ENCODE assay signal across 8 cellular contexts in the genomic region with DNA sequence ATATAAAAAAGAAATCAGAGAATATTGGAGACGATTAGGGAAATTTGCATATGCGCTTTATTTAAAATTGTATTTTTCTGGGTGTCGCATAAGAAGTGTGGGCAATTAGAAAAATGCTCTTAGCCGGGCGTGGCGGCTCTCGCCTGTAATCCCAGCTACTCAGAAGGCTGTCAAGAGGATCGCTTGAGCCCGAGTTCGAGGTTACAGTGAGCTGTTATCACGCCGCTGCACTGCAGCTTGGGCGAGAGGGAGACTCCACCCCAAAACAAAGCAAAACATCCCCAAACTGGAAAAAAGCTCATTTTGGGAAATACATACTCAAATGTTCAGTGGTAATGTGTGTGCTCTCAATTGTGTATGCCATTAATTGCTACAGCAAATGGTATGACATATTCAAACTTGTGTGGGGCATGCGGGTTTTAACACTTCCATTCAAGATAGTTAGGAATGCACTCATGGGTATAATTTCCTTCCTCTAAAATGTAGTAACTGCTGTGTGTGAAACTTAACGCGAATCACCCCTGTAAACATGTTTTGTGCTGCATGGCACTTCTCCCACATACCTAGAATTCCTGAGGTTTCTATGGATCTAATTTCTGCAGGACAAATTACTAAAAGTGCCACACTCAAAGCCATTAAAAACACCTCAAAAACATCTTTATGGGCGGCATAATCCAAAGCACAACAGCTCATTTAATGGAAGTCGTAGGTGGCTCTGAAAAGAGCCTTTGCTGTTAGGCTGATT. TPM values are rescaled to one million over a fixed set of nuclear protein-coding genes. Genes with fewer than 3 reads are reported as not detected.
A peak's percentile ranks its signal among the peaks of the same experiment; 100 is the strongest.
DNase-seq lines count a peak whose midpoint lies in the region; ATAC-seq, FAIRE-seq and TF ChIP-seq lines count a peak whose summit lies in the region.

No MANE protein-coding gene starts in this region.

- H3K9me3 Mint-ChIP-seq in CD4-positive, CD25-positive, alpha-beta regulatory T cell = no peaks in the 10 kb centered on the region
- H3K9me3 Mint-ChIP-seq in HFFc6 = no peaks in the 10 kb centered on the region
- no peaks in the 10 kb centered on the region for H3K9me3 Mint-ChIP-seq in T-helper 1 cell treated with Interleukin-12 subunit alpha and Interleukin-12 subunit beta and Interleukin-4 antibody, amounts not matched to agents 30 μg/mL and 1 μg/mL, for 36 hours

- H3K23me2 ChIP-seq in H1 (ENCODE audit: low read depth, low read length) = peaks cover 10% of the 10 kb centered on the region

- peaks cover 16 to 46% (median 30%) of the 10 kb centered on the region in 4 donors for H3K4me1 Mint-ChIP-seq in CD4-positive, CD25-positive, alpha-beta regulatory T cell
- peaks cover 68% of the 10 kb centered on the region for H3K4me1 Mint-ChIP-seq in HFFc6 (ENCODE audit: low read depth)
- H3K4me1 Mint-ChIP-seq in T-helper 1 cell treated with Interleukin-12 subunit alpha and Interleukin-12 subunit beta and Interleukin-4 antibody, amounts not matched to agents 30 μg/mL and 1 μg/mL, for 36 hours (ENCODE audit: low read depth) = peaks cover 67% of the 10 kb centered on the region

- no peak overlapping the region for H3K23ac ChIP-seq in H1 (ENCODE audit: insufficient read length)

- no peak for TF ChIP-seq CTCF in HFFc6 (IDR thresholded peaks at IDR 0.05)
- TF ChIP-seq CTCF in H1 (IDR thresholded peaks at IDR 0.05; ENCODE audit: control extremely low read depth in 1 of 3, insufficient read depth in 1 of 3, low read depth in 1 of 3, low read length in 3 of 3) = no peak

- H2BK120ac ChIP-seq in H1 (replicated peaks; ENCODE audit: low read depth, low read length) = peak overlapping the region; percentile 95

- H3K79me1 ChIP-seq in H1 (ENCODE audit: low read depth, low read length) = no peaks in the 10 kb centered on the region

- H3K14ac ChIP-seq in H1 (ENCODE audit: insufficient read length) = no peak overlapping the region

- peak overlapping the region; percentile 64; the same call in 1 of the 2 replicates for H2BK12ac ChIP-seq in H1 (ENCODE audit: low read depth, low read length)

- no peak overlapping the region for H2BK20ac ChIP-seq in H1 (ENCODE audit: low read length)

- H3K27me3 Mint-ChIP-seq in CD4-positive, CD25-positive, alpha-beta regulatory T cell = no peaks in the 10 kb centered on the region
- H3K27me3 Mint-ChIP-seq in HFFc6 (ENCODE audit: insufficient read depth) = peaks cover 16% of the 10 kb centered on the region
- no peaks in the 10 kb centered on the region for H3K27me3 Mint-ChIP-seq in T-helper 1 cell treated with Interleukin-12 subunit alpha and Interleukin-12 subunit beta and Interleukin-4 antibody, amounts not matched to agents 30 μg/mL and 1 μg/mL, for 36 hours (ENCODE audit: low read depth)

- peak; percentile 60 to 78 for TF ChIP-seq POLR2A in H1 (IDR thresholded peaks at IDR 0.05; ENCODE audit: control extremely low read depth in 1 of 2, low read depth in 2 of 2, low read length in 2 of 2)

- H3K36me3 Mint-ChIP-seq in CD4-positive, CD25-positive, alpha-beta regulatory T cell = no peaks in the 10 kb centered on the region
- H3K36me3 Mint-ChIP-seq in HFFc6 (ENCODE audit: low read depth) = no peaks in the 10 kb centered on the region
- H3K36me3 Mint-ChIP-seq in T-helper 1 cell treated with Interleukin-12 subunit alpha and Interleukin-12 subunit beta and Interleukin-4 antibody, amounts not matched to agents 30 μg/mL and 1 μg/mL, for 36 hours (ENCODE audit: low read depth) = no peaks in the 10 kb centered on the region

- peak overlapping the region; percentile 81 to 90 for H3K4me2 ChIP-seq in H1 (ENCODE audit: insufficient read depth in 1 of 2, low read depth in 2 of 2, low read length in 2 of 2)

- WGBS in H1 (ENCODE audit: extremely low coverage in 1 of 2, insufficient coverage in 1 of 2, insufficient read length in 1 of 2, insufficient replicate concordance in 2 of 2, low coverage in 1 of 2, low lambda C conversion rate in 2 of 2, missing lambda C conversion rate in 1 of 2), 2 experiments = 2% methylated on average over 18 of the region's 18 CpGs; no CpG with 5 or more reads in 1 of the 2 experiments

- peak overlapping the region; percentile 75 for H3K18ac ChIP-seq in H1 (ENCODE audit: extremely low read depth, low read length)

- peak overlapping the region; percentile 95 to 99 (median 98) for H3K27ac Mint-ChIP-seq in CD4-positive, CD25-positive, alpha-beta regulatory T cell
- peak overlapping the region; percentile 92 for H3K27ac Mint-ChIP-seq in HFFc6
- peak overlapping the region; percentile 99 for H3K27ac Mint-ChIP-seq in T-helper 1 cell treated with Interleukin-12 subunit alpha and Interleukin-12 subunit beta and Interleukin-4 antibody, amounts not matched to agents 30 μg/mL and 1 μg/mL, for 36 hours

- no peaks in the 10 kb centered on the region for H3K36me3 ChIP-seq in CD4-positive, CD25-positive, alpha-beta regulatory T cell (ENCODE audit: control insufficient read depth, insufficient read depth, low read length)
- H3K36me3 ChIP-seq in H1 (ENCODE audit: control insufficient read depth in 2 of 4, insufficient read depth in 4 of 4, low read length in 3 of 4) (no peaks in the 10 kb centered on the region), mucosa of rectum (ENCODE audit: control insufficient read depth in 2 of 2, insufficient read depth in 2 of 2, low read length in 2 of 2) (no peaks in the 10 kb centered on the region)

- TF ChIP-seq RAD21 in H1 (IDR thresholded peaks at IDR 0.05 in 1 of 2, conservative IDR thresholded peaks at IDR 0.05 in 1 of 2; ENCODE audit: low read depth in 2 of 2, low read length in 2 of 2) = no peak

- peak overlapping the region; percentile 74 for H3K56ac ChIP-seq in H1 (replicated peaks; ENCODE audit: insufficient read length, low read depth, low read length)

- peak overlapping the region; percentile 49 for H4K91ac ChIP-seq in H1 (replicated peaks; ENCODE audit: insufficient read length, low read length)

- H3K4me1 ChIP-seq in CD4-positive, CD25-positive, alpha-beta regulatory T cell (ENCODE audit: control insufficient read depth, insufficient read depth, low read length, poor library complexity, severe bottlenecking) = peaks cover 33% of the 10 kb centered on the region
- peaks cover 2 to 17% (median 12%) of the 10 kb centered on the region in 4 experiments; a peak in 4 of 7 replicates for H3K4me1 ChIP-seq in H1 (replicated peaks in 1 of 4; ENCODE audit: control insufficient read depth in 3 of 4, insufficient read depth in 4 of 4, low read length in 3 of 4)
- peaks cover 17 to 24% of the 10 kb centered on the region in 2 donors for H3K4me1 ChIP-seq in mucosa of rectum (ENCODE audit: control insufficient read depth in 2 of 2, insufficient read depth in 2 of 2, low read length in 2 of 2)

- H4K8ac ChIP-seq in H1 (ENCODE audit: extremely low read depth, insufficient read depth, low read length) = peak overlapping the region; percentile 87; the same call in 1 of the 2 replicates

- H3K9ac ChIP-seq in H1 (replicated peaks in 1 of 4; ENCODE audit: extremely low read depth in 1 of 4, low read depth in 3 of 4, low read length in 3 of 4) = peak overlapping the region; percentile 89 to 96 (median 94)
- H3K9ac ChIP-seq in mucosa of rectum (ENCODE audit: low read depth in 1 of 2, low read length in 2 of 2) = peak overlapping the region; percentile 90 to 91

- peak overlapping the region; percentile 25; the same call in 1 of the 2 replicates for H2BK15ac ChIP-seq in H1 (ENCODE audit: low read length)

- peaks cover 0 to 2% of the 10 kb centered on the region in 2 experiments for H4K20me1 ChIP-seq in H1 (replicated peaks in 1 of 2; ENCODE audit: control insufficient read depth in 1 of 2, insufficient read depth in 2 of 2, low read length in 2 of 2)

- peak overlapping the region; percentile 96 for H2BK5ac ChIP-seq in H1 (ENCODE audit: low read depth, low read length)

- peak overlapping the region; percentile 93 for H3K4me3 ChIP-seq in CD4-positive, CD25-positive, alpha-beta regulatory T cell (ENCODE audit: low read depth, low read length)
- peak overlapping the region; percentile 81 to 95 (median 92) for H3K4me3 ChIP-seq in H1 (ENCODE audit: extremely low read depth in 1 of 4, insufficient read depth in 2 of 4, low read depth in 3 of 4, low read length in 4 of 4)
- peak overlapping the region; percentile 90 to 93 for H3K4me3 ChIP-seq in mucosa of rectum (ENCODE audit: low read length in 2 of 2)

- no peaks in the 10 kb centered on the region for H3K27me3 ChIP-seq in CD4-positive, CD25-positive, alpha-beta regulatory T cell (ENCODE audit: control insufficient read depth, insufficient read depth, low read length)
- H3K27me3 ChIP-seq in H1 (replicated peaks in 1 of 4; ENCODE audit: control insufficient read depth in 3 of 4, extremely low read depth in 1 of 4, insufficient read depth in 3 of 4, low read length in 3 of 4) (no peaks in the 10 kb centered on the region), mucosa of rectum (ENCODE audit: control insufficient read depth in 2 of 2, insufficient read depth in 2 of 2, low read length in 2 of 2) (no peaks in the 10 kb centered on the region)

- POLR2A ChIA-PET in H1 (lab: Charles Lee; ENCODE audit: partially characterized antibody) = interaction anchor here (0.6 to 43.5 kb wide), 59 partner anchors 7 to 1862 kb away, joined by 3 to 1982 read pairs (median 14); a partner anchor contains a TSS

- H3K4ac ChIP-seq in H1 (replicated peaks; ENCODE audit: insufficient read length, low read depth, low read length) = peak overlapping the region; percentile 46

- no peak for TF ChIP-seq EP300 in H1 (IDR thresholded peaks at IDR 0.05; ENCODE audit: borderline replicate concordance in 1 of 2, low read depth in 2 of 2, low read length in 2 of 2)

- H2AK5ac ChIP-seq in H1 (ENCODE audit: low read depth, low read length) = peak overlapping the region; percentile 34; the same call in 1 of the 2 replicates

- no peak for ATAC-seq in CD4-positive, CD25-positive, alpha-beta regulatory T cell (ENCODE audit: low read depth in 2 of 2)
- ATAC-seq in GM18867 (IDR thresholded peaks at IDR 0.05; ENCODE audit: unreplicated experiment) = no peak

- no peak overlapping the region for H2AFZ ChIP-seq in H1 (ENCODE audit: low read length)

- FAIRE-seq in H1 (lab: Jason Lieb, UNC) = no peak
- no peak for FAIRE-seq in GM19239 (lab: Jason Lieb, UNC)

- CTCF ChIA-PET in H1 (lab: Charles Lee; ENCODE audit: partially characterized antibody) = interaction anchor here (0.6 to 1.9 kb wide), 8 partner anchors 10 to 189 kb away, joined by 3 to 7 read pairs (median 4); a partner anchor contains a TSS

- H3K9me3 ChIP-seq in CD4-positive, CD25-positive, alpha-beta regulatory T cell (ENCODE audit: control insufficient read depth in 2 of 2, low read length in 2 of 2) = no peaks in the 10 kb centered on the region
- H3K9me3 ChIP-seq in H1 (ENCODE audit: insufficient read depth in 2 of 2, low read depth in 1 of 2, low read length in 1 of 2) = no peaks in the 10 kb centered on the region
- no peaks in the 10 kb centered on the region for H3K9me3 ChIP-seq in mucosa of rectum (ENCODE audit: control insufficient read depth in 2 of 2, low read length in 2 of 2)

- peak; percentile 10 to 74 (median 44) for DNase-seq in CD4-positive, CD25-positive, alpha-beta regulatory T cell
- DNase-seq in HFFc6 (no peak), H1 (ENCODE audit: low read depth in 1 of 2, low spot score in 2 of 2) (no peak), GM19239 (ENCODE audit: insufficient read length, low spot score) (no peak)
- DNase-seq in NK-92 treated with Interleukin-12 subunit alpha and Interleukin-12 subunit beta, amount 100 ng/mL, for 24 hours (lab: John Stamatoyannopoulos, UW) = no peak

- peak overlapping the region; percentile 25 for H4K5ac ChIP-seq in H1 (ENCODE audit: insufficient read length, low read depth, low read length)

- peak overlapping the region; percentile 85 for H3K27ac ChIP-seq in CD4-positive, CD25-positive, alpha-beta regulatory T cell (ENCODE audit: insufficient read depth, low read length, poor library complexity, severe bottlenecking)
- H3K27ac ChIP-seq in H1 (ENCODE audit: low read depth, low read length) (peak overlapping the region; percentile 96), mucosa of rectum (ENCODE audit: low read depth in 2 of 2, low read length in 2 of 2) (peak overlapping the region; percentile 98 to 99)

- peak overlapping the region; percentile 94 to 98 (median 97) for H3K4me3 Mint-ChIP-seq in CD4-positive, CD25-positive, alpha-beta regulatory T cell
- H3K4me3 Mint-ChIP-seq in HFFc6 = peak overlapping the region; percentile 86
- H3K4me3 Mint-ChIP-seq in T-helper 1 cell treated with Interleukin-12 subunit alpha and Interleukin-12 subunit beta and Interleukin-4 antibody, amounts not matched to agents 30 μg/mL and 1 μg/mL, for 36 hours = peak overlapping the region; percentile 84

- H3K79me2 ChIP-seq in H1 (ENCODE audit: control insufficient read depth in 1 of 2, insufficient read depth in 2 of 2, low read length in 2 of 2) = no peaks in the 10 kb centered on the region

RNA-seq across cellular contexts. Expression of a gene that starts 54.7 kb away (rescaled TPM):
- 2.6 TPM for total RNA-seq in CD4-positive, CD25-positive, alpha-beta regulatory T cell
- 1 to 10 TPM; 1.2 to 2.5 (median 2.4) TPM for polyA plus RNA-seq in CD4-positive, CD25-positive, alpha-beta regulatory T cell
- total RNA-seq in HFFc6 (2021; fragmentation: NEBNext Ultra II Directional; extraction: Animal tissue kit (Norgen Biotek cat#: 25700)) = 10 to 100 TPM; 16.1 to 21.7 (median 18.3) TPM
- 1.6 and 2.0 TPM in 2 replicates for total RNA-seq in H1 (2021; fragmentation: NEBNext Ultra II Directional; extraction: Animal tissue kit (Norgen Biotek cat#: 25700))
- 0.80 and 1.6 TPM in 2 replicates for polyA plus RNA-seq in H1 (2011; rRNA removed)
- polyA plus RNA-seq in H1 (2011; cell fraction: cytosol; rRNA removed) = 2.0 TPM
- 2.1 TPM for polyA plus RNA-seq in H1 (2011; cell fraction: nucleus; rRNA removed)
- polyA plus RNA-seq in H1 (2012, experiment 1 of 2) = 1.9 to 3.3 TPM (median 2.0 TPM) in 4 replicates
- 0.33 TPM for polyA plus RNA-seq in H1 (2012, experiment 2 of 2)
- 0.95 TPM for polyA plus RNA-seq in H1 (2013, experiment 1 of 2)
- polyA plus RNA-seq in H1 (2013, experiment 2 of 2) = 1.4 TPM
- 3.2 and 3.4 TPM in 2 replicates for polyA minus RNA-seq in H1 (2011; rRNA and poly(A)+ RNA removed)
- 1.5 TPM for polyA minus RNA-seq in H1 (2011; cell fraction: cytosol; rRNA and poly(A)+ RNA removed)
- 3.6 TPM for polyA minus RNA-seq in H1 (2011; cell fraction: nucleus; rRNA and poly(A)+ RNA removed)

Comparison
In these comparisons a context has a peak if more than half of its experiments do, and no peak if none do; other contexts are left out.
1. DNase-seq: peak in CD4-positive, CD25-positive, alpha-beta regulatory T cell (3 of 3); none in HFFc6 (single experiment), H1 (0 of 2), NK-92 treated with Interleukin-12 subunit alpha and Interleukin-12 subunit beta, amount 100 ng/mL, for 24 hours (single experiment) and GM19239 (single experiment).
2. Peak in every context shown above with its lines, with median percentiles within 50 percentile points of each other: H3K27ac ChIP-seq, H3K4me3 ChIP-seq, H3K27ac Mint-ChIP-seq and H3K4me3 Mint-ChIP-seq.